8 cellular contexts compared by ENCODE assay signal in the genomic region with DNA sequence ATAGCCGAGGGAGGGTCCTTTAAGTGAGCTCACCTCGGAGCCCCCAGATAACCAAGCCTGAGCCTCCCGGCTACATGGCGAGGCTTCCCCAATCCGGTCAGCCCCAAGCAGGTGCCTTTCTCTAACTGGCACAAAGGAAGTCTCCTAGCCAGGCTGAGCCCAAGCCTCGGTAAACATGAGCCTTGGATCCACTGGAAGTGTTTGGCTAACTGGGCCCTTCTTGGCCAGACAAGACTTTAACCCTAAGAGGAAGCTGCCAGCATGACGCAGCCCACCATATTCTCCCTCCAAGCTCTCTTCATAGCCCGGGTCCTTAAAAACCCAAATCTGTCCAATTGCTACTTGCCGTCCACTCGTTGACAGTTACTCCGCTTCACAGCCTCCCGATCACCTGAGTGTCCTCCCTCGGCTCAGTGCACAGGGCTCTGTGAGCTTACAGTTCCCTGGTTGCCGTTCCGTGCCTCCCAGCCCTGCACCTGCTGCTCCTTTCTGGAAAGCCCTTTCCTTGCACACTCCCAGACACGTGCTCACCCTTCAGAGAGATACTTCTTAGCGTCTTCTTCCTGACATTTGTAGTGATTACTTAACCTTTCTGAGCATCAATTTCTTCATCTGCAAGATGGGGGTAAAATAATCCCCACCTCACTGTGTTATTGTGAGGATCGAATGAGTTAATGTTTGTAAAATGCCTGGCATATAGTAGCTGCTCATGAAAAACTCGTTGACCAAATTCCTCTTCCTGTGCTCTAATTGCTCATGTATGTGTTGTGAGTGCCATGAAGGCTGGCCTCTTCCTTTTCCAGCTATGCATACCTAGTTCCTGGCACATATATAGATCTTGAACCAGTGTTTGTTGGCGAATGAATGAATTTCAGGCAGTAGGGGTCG. TPM values are rescaled to one million over a fixed set of nuclear protein-coding genes. Genes with fewer than 3 reads are reported as not detected.
DNase-seq lines count a peak whose midpoint lies in the region; ATAC-seq and TF ChIP-seq lines count a peak whose summit lies in the region.

No MANE protein-coding gene starts in this region.

- intact Hi-C loops in natural killer cell (cut with micrococcal nuclease): loop anchor here (2.0 kb wide), 1 partner anchor 127 kb away; no protein-coding TSS in a partner anchor

- no peak for ATAC-seq in natural killer cell

- H3K4me1 Mint-ChIP-seq in IgD-negative memory B cell (peaks cover 15 to 36% (median 17%) of the 10 kb centered on the region in 3 donors), natural killer cell (peaks cover 37% of the 10 kb centered on the region in 2 donors)

- peak overlapping the region; percentile 66 to 91 (median 80) for H3K4me3 Mint-ChIP-seq in IgD-negative memory B cell
- H3K4me3 Mint-ChIP-seq in natural killer cell: peak overlapping the region; percentile 62

- H3K4me3 ChIP-seq in choroid plexus epithelial cell (ENCODE audit: low read depth, low read length): peak overlapping the region; percentile 54

- H3K9me3 Mint-ChIP-seq in IgD-negative memory B cell (no peaks in the 10 kb centered on the region), natural killer cell (no peaks in the 10 kb centered on the region)

- H3K27me3 Mint-ChIP-seq in IgD-negative memory B cell (no peaks in the 10 kb centered on the region), natural killer cell (ENCODE audit: low read depth in 2 of 2) (no peaks in the 10 kb centered on the region)

- H3K36me3 Mint-ChIP-seq in IgD-negative memory B cell (no peaks in the 10 kb centered on the region), natural killer cell (no peaks in the 10 kb centered on the region)

- no peak for TF ChIP-seq CTCF in choroid plexus epithelial cell (conservative IDR thresholded peaks at IDR 0.05; ENCODE audit: low read depth, low read length)
- TF ChIP-seq CTCF in natural killer cell (IDR thresholded peaks at IDR 0.05): no peak

- peak overlapping the region; percentile 82 to 95 (median 88) for H3K27ac Mint-ChIP-seq in IgD-negative memory B cell
- H3K27ac Mint-ChIP-seq in natural killer cell: peak overlapping the region; percentile 97 to 99

- DNase-seq in CD1c-positive myeloid dendritic cell (ENCODE audit: extremely low spot score): peak; percentile 11
- DNase-seq in choroid plexus epithelial cell (ENCODE audit: low read depth): no peak
- DNase-seq in natural killer cell: no peak
- no peak for DNase-seq in activated effector memory CD4-positive, alpha-beta T cell treated with Interleukin-2 at 50 U/mL for 16 hours
- DNase-seq in SKM-1 (lab: John Stamatoyannopoulos, UW; ENCODE audit: unreplicated experiment): no peak
- DNase-seq in DMS 273 treated with DMSO at 0.1 percent for 48 hours (lab: John Stamatoyannopoulos, UW): no peak
- DNase-seq in stimulated activated CD4-positive, alpha-beta T cell treated with anti-CD3 and anti-CD28 coated beads, Interleukin-15, amount 100 ng/mL, for 24 hours: no peak

RNA-seq across cellular contexts. Expression of a gene that starts 25.6 kb away (rescaled TPM):
- polyA plus RNA-seq in IgD-negative memory B cell: 116 TPM
- total RNA-seq in natural killer cell: 10 to 100 TPM; 35.5 to 45.4 (median 41.5) TPM

RNA-seq across cellular contexts. Expression of a gene that starts 51.0 kb away (rescaled TPM):
- polyA plus RNA-seq in IgD-negative memory B cell: 0.35 TPM
- total RNA-seq in natural killer cell: 1 to 10 TPM; 1.7 to 2.0 (median 1.9) TPM
